In the genomic region with DNA sequence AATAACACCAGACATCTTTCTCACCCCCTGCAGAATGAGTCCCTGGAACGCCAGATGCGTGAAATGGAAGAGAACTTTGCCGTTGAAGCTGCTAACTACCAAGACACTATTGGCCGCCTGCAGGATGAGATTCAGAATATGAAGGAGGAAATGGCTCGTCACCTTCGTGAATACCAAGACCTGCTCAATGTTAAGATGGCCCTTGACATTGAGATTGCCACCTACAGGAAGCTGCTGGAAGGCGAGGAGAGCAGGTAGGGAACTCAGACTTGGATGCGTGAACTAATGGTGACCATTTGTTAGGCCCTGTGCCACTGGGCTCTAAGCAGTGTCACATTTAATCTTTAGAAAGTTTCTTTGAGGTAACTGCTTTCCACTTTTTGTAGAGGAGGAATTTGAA, we compare ENCODE assay signal across 11 cellular contexts. TPM values are rescaled to one million over a fixed set of nuclear protein-coding genes. Genes with fewer than 3 reads are reported as not detected.
A peak's percentile ranks its signal among the peaks of the same experiment; 100 is the strongest.
DNase-seq lines count a peak whose midpoint lies in the region; ATAC-seq, FAIRE-seq and TF ChIP-seq lines count a peak whose summit lies in the region.
"Had no signal": no experiment of that assay in that cellular context is flagged by ENCODE, and none has a peak within 500 bp of the region (broad histone marks: within the 10 kb centered on the region; RNA-seq: fewer than 3 reads in every experiment).

No MANE protein-coding gene starts in this region.

- H3K27ac Mint-ChIP-seq in activated T-cell treated with anti-CD3 and anti-CD28 coated beads, Interleukin-2, amount 50 U/mL, for 72 hours, result peak overlapping the region; percentile 61
- H3K27ac Mint-ChIP-seq in activated naive CD8-positive, alpha-beta T cell, result peak overlapping the region; percentile 64

- H3K9me3 ChIP-seq in transverse colon, result no peaks in the 10 kb centered on the region

- peaks cover 21 to 22% of the 10 kb centered on the region in 2 donors for H3K36me3 Mint-ChIP-seq in activated T-cell treated with anti-CD3 and anti-CD28 coated beads, Interleukin-2, amount 50 U/mL, for 72 hours (ENCODE audit: insufficient read depth in 2 of 2)
- H3K36me3 Mint-ChIP-seq in activated naive CD8-positive, alpha-beta T cell, result peaks cover 8% of the 10 kb centered on the region

- no peak for DNase-seq in activated T-cell treated with anti-CD3 and anti-CD28 coated beads, Interleukin-2, amount 50 U/mL, for 72 hours
- no peak for DNase-seq in activated T-cell treated with anti-CD3 and anti-CD28 coated beads for 4 hours
- DNase-seq in kidney epithelial cell (ENCODE audit: low read depth), result no peak
- DNase-seq in transverse colon, result no peak
- no peak for DNase-seq in GM19239 (ENCODE audit: insufficient read length, low spot score)
- DNase-seq: central memory CD4-positive, alpha-beta T cell; COR-L47; NCI-H2171 had no signal

- intact Hi-C loops in transverse colon (cut with DNase I; ENCODE audit: low total_unique reads), result no loop called here

- in situ Hi-C loops in transverse colon (cut with MboI; ENCODE audit: low pct_ligation_motif_present in 1 of 4, low pct_unique_long_range_greater_than_20kb in 1 of 4, low sequenced_read_pairs in 3 of 4), result no loop called here

- no peak for FAIRE-seq in GM19239 (lab: Jason Lieb, UNC)

- peaks cover 6% of the 10 kb centered on the region for H3K36me3 ChIP-seq in kidney epithelial cell (ENCODE audit: control insufficient read depth, insufficient read depth, low read length)
- peaks cover 0 to 55% (median 15%) of the 10 kb centered on the region in 4 donors for H3K36me3 ChIP-seq in transverse colon

- H3K4me1 ChIP-seq in transverse colon, result peaks cover 6 to 61% (median 32%) of the 10 kb centered on the region in 4 donors

- WGBS in transverse colon (ENCODE audit: low coverage in 1 of 2), 2 donors, result 68 to 73% methylated on average over 6 to 8 of the region's 8 CpGs

- TF ChIP-seq CTCF in kidney epithelial cell (IDR thresholded peaks at IDR 0.05; ENCODE audit: insufficient read depth, low read length, poor library complexity, severe bottlenecking) (peak; percentile 28), transverse colon (IDR thresholded peaks at IDR 0.05) (no peak)

- H3K4me3 ChIP-seq in kidney epithelial cell (ENCODE audit: low read depth, low read length), result no peak overlapping the region
- H3K4me3 ChIP-seq in transverse colon, result no peak overlapping the region

- peaks cover 42% of the 10 kb centered on the region for H3K4me1 Mint-ChIP-seq in activated T-cell treated with anti-CD3 and anti-CD28 coated beads, Interleukin-2, amount 50 U/mL, for 72 hours (ENCODE audit: low read depth)
- peaks cover 61% of the 10 kb centered on the region for H3K4me1 Mint-ChIP-seq in activated naive CD8-positive, alpha-beta T cell (ENCODE audit: low read depth)

- H3K27ac ChIP-seq in transverse colon, result peak overlapping the region in 3 of 4 donors; percentile 57 to 95 (median 92)

- H3K27me3 Mint-ChIP-seq in activated T-cell treated with anti-CD3 and anti-CD28 coated beads, Interleukin-2, amount 50 U/mL, for 72 hours (ENCODE audit: low read depth), result no peaks in the 10 kb centered on the region
- H3K27me3 Mint-ChIP-seq in activated naive CD8-positive, alpha-beta T cell, result no peaks in the 10 kb centered on the region

- ATAC-seq in activated T-cell treated with anti-CD3 and anti-CD28 coated beads, Interleukin-2, amount 50 U/mL, for 72 hours (replicated peaks in 1 of 2), result no peak
- no peak for ATAC-seq in HG02870 (IDR thresholded peaks at IDR 0.05; ENCODE audit: unreplicated experiment)
- no peak for ATAC-seq in HG03175 (IDR thresholded peaks at IDR 0.05; ENCODE audit: unreplicated experiment)

- H3K27me3 ChIP-seq in kidney epithelial cell (ENCODE audit: control insufficient read depth, insufficient read depth, low read length) (no peaks in the 10 kb centered on the region), transverse colon (no peaks in the 10 kb centered on the region)

- no peak for TF ChIP-seq POLR2A in transverse colon (IDR thresholded peaks at IDR 0.05)

- no peak for TF ChIP-seq EP300 in transverse colon (IDR thresholded peaks at IDR 0.05; ENCODE audit: low read depth)

- H3K4me3 Mint-ChIP-seq in activated T-cell treated with anti-CD3 and anti-CD28 coated beads, Interleukin-2, amount 50 U/mL, for 72 hours, result no peak overlapping the region
- H3K4me3 Mint-ChIP-seq in activated naive CD8-positive, alpha-beta T cell, result peak overlapping the region; percentile 28

- no peaks in the 10 kb centered on the region for H3K9me3 Mint-ChIP-seq in activated T-cell treated with anti-CD3 and anti-CD28 coated beads, Interleukin-2, amount 50 U/mL, for 72 hours
- H3K9me3 Mint-ChIP-seq in activated naive CD8-positive, alpha-beta T cell (ENCODE audit: low read depth), result no peaks in the 10 kb centered on the region

RNA-seq across cellular contexts. Expression of a gene that starts 7.1 kb away (rescaled TPM):
- total RNA-seq in activated T-cell treated with anti-CD3 and anti-CD28 coated beads, Interleukin-2, amount 50 U/mL, for 72 hours, result 100 to 1,000 TPM; 211 to 545 TPM
- total RNA-seq in kidney epithelial cell, result 5,277 and 5,556 TPM in 2 replicates
- 1,000 to 10,000 TPM in 1 of 4 donors, 100 to 1,000 TPM in 3; 345 to 1,157 (median 686) TPM for total RNA-seq in transverse colon

RNA-seq across cellular contexts. Expression of a gene that starts 33.7 kb away (rescaled TPM):
- 1 to 10 TPM; 5.5 to 8.7 TPM for total RNA-seq in activated T-cell treated with anti-CD3 and anti-CD28 coated beads, Interleukin-2, amount 50 U/mL, for 72 hours
- total RNA-seq in kidney epithelial cell (6.3 and 7.4 TPM in 2 replicates), transverse colon (1 to 10 TPM; 3.7 to 9.7 (median 7.9) TPM)
